Comparison of ENCODE assay signal across 10 cellular contexts in the genomic region with DNA sequence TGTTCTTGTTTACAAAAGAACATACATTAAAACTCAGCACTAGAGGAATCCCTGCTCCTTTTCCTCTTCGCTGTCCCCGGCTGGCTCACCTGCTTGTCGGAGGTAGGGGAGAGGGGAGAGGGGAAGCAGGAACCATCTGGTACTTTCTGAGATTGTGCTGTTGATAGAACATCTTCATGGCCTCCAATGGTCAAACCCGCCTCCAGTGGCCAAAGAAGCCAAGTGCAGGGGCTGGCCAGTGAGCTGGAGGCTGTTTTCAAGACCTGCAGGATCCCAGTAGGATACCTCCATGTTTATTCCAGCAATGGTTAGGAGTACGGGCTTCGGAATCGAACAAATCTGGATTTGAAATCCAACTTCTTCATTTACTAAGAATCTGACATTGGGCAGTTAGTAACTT.
DNase-seq lines count a peak whose midpoint lies in the region; ATAC-seq and TF ChIP-seq lines count a peak whose summit lies in the region.
"Had no signal": no experiment of that assay in that cellular context is flagged by ENCODE, and none has a peak within 500 bp of the region (broad histone marks: within the 10 kb centered on the region; RNA-seq: fewer than 3 reads in every experiment).

No MANE protein-coding gene starts in this region.

- CTCF ChIA-PET in PC-3 (lab: Charles Lee), result no interaction called here

- H3K9me3 Mint-ChIP-seq in endodermal cell (no peaks in the 10 kb centered on the region), progenitor cell of endocrine pancreas (ENCODE audit: low read depth) (no peaks in the 10 kb centered on the region), natural killer cell (no peaks in the 10 kb centered on the region)

- no peaks in the 10 kb centered on the region for H3K9me2 ChIP-seq in PC-3 (replicated peaks; ENCODE audit: low read length)

- H3K79me2 ChIP-seq in PC-3 (ENCODE audit: low read length), result no peaks in the 10 kb centered on the region

- H3K4me3 ChIP-seq in GM12865 (ENCODE audit: low read depth, low read length), result no peak overlapping the region
- no peak overlapping the region for H3K4me3 ChIP-seq in PC-3 (ENCODE audit: low read length)
- no peak overlapping the region for H3K4me3 ChIP-seq in endodermal cell (ENCODE audit: low read length)
- H3K4me3 ChIP-seq: HAP-1 had no signal

- H3K4me1 Mint-ChIP-seq in endodermal cell (peaks cover 35% of the 10 kb centered on the region), progenitor cell of endocrine pancreas (ENCODE audit: low read depth) (peaks cover 22% of the 10 kb centered on the region), natural killer cell (no peaks in the 10 kb centered on the region)

- no peak for DNase-seq in GM12865 (ENCODE audit: low read depth)
- DNase-seq in PC-3, result peak; percentile 16
- peak; percentile 91 for DNase-seq in endodermal cell
- no peak for DNase-seq in progenitor cell of endocrine pancreas (ENCODE audit: low spot score, unreplicated experiment)
- DNase-seq in natural killer cell, result no peak
- DNase-seq: midbrain had no signal

- no peaks in the 10 kb centered on the region for H3F3A ChIP-seq in PC-3 (ENCODE audit: low read length, unreplicated experiment)

- no peaks in the 10 kb centered on the region for H4K20me1 ChIP-seq in PC-3 (ENCODE audit: low read length)

- POLR2A ChIA-PET in PC-3 (lab: Charles Lee; ENCODE audit: unreplicated experiment), result no interaction called here

- H3K9me3 ChIP-seq in PC-3 (ENCODE audit: low read length) (no peaks in the 10 kb centered on the region), endodermal cell (ENCODE audit: control insufficient read depth, low read length) (no peaks in the 10 kb centered on the region)
- H3K9me3 ChIP-seq: HAP-1 had no signal

- TF ChIP-seq CTCF in GM12865 (IDR thresholded peaks at IDR 0.05; ENCODE audit: insufficient read depth, low read depth, low read length, missing control alignments), result peak; percentile 5
- TF ChIP-seq CTCF in PC-3 (conservative IDR thresholded peaks at IDR 0.05; ENCODE audit: low read depth, low read length), result peak; percentile 32; the same call in 1 of the 2 replicates
- peak; percentile 81 for TF ChIP-seq CTCF in endodermal cell (conservative IDR thresholded peaks at IDR 0.05)
- peak; percentile 48 for TF ChIP-seq CTCF in progenitor cell of endocrine pancreas (IDR thresholded peaks at IDR 0.05; ENCODE audit: unreplicated experiment)
- no peak for TF ChIP-seq CTCF in natural killer cell (IDR thresholded peaks at IDR 0.05)

- H3K36me3 Mint-ChIP-seq in endodermal cell (ENCODE audit: low read depth), result no peaks in the 10 kb centered on the region
- peaks cover 4% of the 10 kb centered on the region for H3K36me3 Mint-ChIP-seq in progenitor cell of endocrine pancreas (ENCODE audit: insufficient read depth)
- H3K36me3 Mint-ChIP-seq in natural killer cell, result no peaks in the 10 kb centered on the region

- ATAC-seq in PC-3 (no peak), GM21529 (IDR thresholded peaks at IDR 0.05; ENCODE audit: unreplicated experiment) (no peak), HG02970 (IDR thresholded peaks at IDR 0.05; ENCODE audit: low FRiP score, unreplicated experiment) (no peak), natural killer cell (no peak)

- BruUV-seq in PC-3 (replicated peaks; lab: Mats Ljungman, UMichigan), result no TSS peak

- H3K27me3 ChIP-seq in PC-3 (ENCODE audit: low read length) (peaks cover 90% of the 10 kb centered on the region), endodermal cell (ENCODE audit: control insufficient read depth, insufficient read depth, low read length, poor library complexity, severe bottlenecking) (no peaks in the 10 kb centered on the region)

- WGBS in endodermal cell (ENCODE audit: insufficient coverage in 1 of 2, insufficient read length in 1 of 2), 2 experiments, result 76 to 85% methylated on average over 4 to 7 of the region's 7 CpGs

- H3K27ac Mint-ChIP-seq in endodermal cell (no peak overlapping the region), progenitor cell of endocrine pancreas (no peak overlapping the region), natural killer cell (no peak overlapping the region)

- H3K9ac ChIP-seq in PC-3 (ENCODE audit: low read length) (no peak overlapping the region), endodermal cell (ENCODE audit: extremely low read depth, low read length, poor library complexity, severe bottlenecking) (no peak overlapping the region)
- H3K9ac ChIP-seq: KMS-11 had no signal

- H3K4me1 ChIP-seq in PC-3 (ENCODE audit: insufficient read depth, low read length), result no peaks in the 10 kb centered on the region
- no peaks in the 10 kb centered on the region for H3K4me1 ChIP-seq in endodermal cell (ENCODE audit: control insufficient read depth, insufficient read depth, low read length)
- H3K4me1 ChIP-seq: HAP-1 had no signal

- peaks cover 4% of the 10 kb centered on the region for H3K27me3 Mint-ChIP-seq in endodermal cell (ENCODE audit: insufficient read depth)
- no peaks in the 10 kb centered on the region for H3K27me3 Mint-ChIP-seq in progenitor cell of endocrine pancreas
- peaks cover 8 to 14% of the 10 kb centered on the region in 2 donors for H3K27me3 Mint-ChIP-seq in natural killer cell (ENCODE audit: low read depth in 2 of 2)

- H3K27ac ChIP-seq in PC-3 (ENCODE audit: low read length), result no peak overlapping the region
- no peak overlapping the region for H3K27ac ChIP-seq in endodermal cell (ENCODE audit: low read depth, low read length)
- H3K27ac ChIP-seq: KMS-11 had no signal

- H3K36me3 ChIP-seq in PC-3 (ENCODE audit: low read depth, low read length), result no peaks in the 10 kb centered on the region
- H3K36me3 ChIP-seq in endodermal cell (ENCODE audit: control insufficient read depth, insufficient read depth, low read length), result no peaks in the 10 kb centered on the region
- H3K36me3 ChIP-seq: HAP-1 had no signal

- H3K4me2 ChIP-seq in PC-3 (ENCODE audit: low read length), result no peak overlapping the region
- H3K4me2 ChIP-seq: KMS-11 had no signal

- H3K4me3 Mint-ChIP-seq in endodermal cell, result no peak overlapping the region
- no peak overlapping the region for H3K4me3 Mint-ChIP-seq in progenitor cell of endocrine pancreas (ENCODE audit: low read depth)
- no peak overlapping the region for H3K4me3 Mint-ChIP-seq in natural killer cell

- intact Hi-C loops in PC-3 (cut with micrococcal nuclease) (no loop called here), natural killer cell (cut with micrococcal nuclease) (no loop called here)

- H2AFZ ChIP-seq in PC-3 (ENCODE audit: low read length), result no peak overlapping the region

Comparison
In these comparisons a context has a peak if more than half of its experiments do, and no peak if none do; other contexts are left out.
1. DNase-seq: peak in PC-3 (single experiment) and endodermal cell (single experiment); none in GM12865 (single experiment), progenitor cell of endocrine pancreas (single experiment) and natural killer cell (single experiment).